In the genomic region with DNA sequence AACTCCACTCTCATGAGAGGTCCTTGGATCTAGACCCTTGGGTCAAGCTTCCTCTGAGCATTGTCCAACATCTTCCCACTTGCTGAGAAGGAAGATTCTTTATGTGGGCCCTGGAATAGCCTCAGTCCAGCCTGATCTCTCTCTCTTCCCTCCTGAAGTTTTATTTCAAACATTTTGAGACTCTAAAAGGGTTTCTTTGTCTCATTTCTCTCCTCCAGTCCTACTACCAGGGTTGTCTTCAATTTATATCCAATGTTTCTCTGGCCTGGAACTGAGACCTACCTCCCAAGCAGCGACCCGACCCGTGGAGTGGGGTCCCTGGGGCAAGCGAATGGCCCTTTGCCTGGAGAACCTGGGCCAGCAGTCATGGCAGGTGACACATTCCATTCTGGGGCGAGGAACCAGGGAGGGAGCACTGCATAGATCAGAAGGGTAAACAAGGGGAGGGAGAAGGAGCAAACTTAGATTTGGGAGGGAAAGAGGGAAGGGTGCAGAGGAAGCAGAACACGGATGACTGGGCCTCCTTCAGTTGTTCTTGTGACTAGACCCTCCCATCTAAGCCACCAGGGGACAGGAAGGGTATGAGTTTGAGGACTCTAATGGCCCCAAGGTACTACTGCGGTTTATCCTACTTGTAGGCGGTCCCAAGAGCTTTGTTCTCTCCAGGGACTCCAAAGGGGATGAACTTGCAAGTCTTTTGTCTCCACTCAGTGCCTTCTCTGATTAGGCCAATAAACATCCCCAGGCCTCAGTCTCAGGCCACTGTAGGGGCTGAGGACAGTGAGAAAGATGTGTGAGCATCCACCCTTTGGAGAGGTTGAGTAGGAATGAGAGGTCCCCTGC, we compare ENCODE assay signal across 31 cellular contexts. TPM values are rescaled to one million over a fixed set of nuclear protein-coding genes. Genes with fewer than 3 reads are reported as not detected.
"Had no signal": no experiment of that assay in that cellular context is flagged by ENCODE, and none has a peak within 500 bp of the region (broad histone marks: within the 10 kb centered on the region; RNA-seq: fewer than 3 reads in every experiment).

No MANE protein-coding gene starts in this region.

- H3K4me1 ChIP-seq: adrenal gland, body of pancreas, breast epithelium, SJSA1 had no signal

- ATAC-seq: activated CD8-positive, alpha-beta T cell treated with anti-CD3 and anti-CD28 coated beads for 36 hours; activated naive CD4-positive, alpha-beta T cell treated with anti-CD3 and anti-CD28 coated beads, Interleukin-2, amount 50 U/mL, for 72 hours; activated T-cell treated with anti-CD3 and anti-CD28 coated beads, Interleukin-2, amount 50 U/mL, for 4 hours; body of pancreas; Panc1 had no signal

- H3K36me3 ChIP-seq: adrenal gland, breast epithelium, SJSA1 had no signal

- H3K9ac ChIP-seq: KMS-11, SK-N-SH had no signal

- H3K9me2 ChIP-seq: SK-N-SH had no signal

- DNase-seq: activated CD4-positive, alpha-beta T cell treated with anti-CD3 and anti-CD28 coated beads, Interleukin-2, amount 10 ng/mL, durations not matched to agents 24 days and 14 days; activated CD4-positive, alpha-beta T cell treated with anti-CD3 and anti-CD28 coated beads, Interleukin-2, amount 50 U/mL, for 4 hours; activated CD8-positive, alpha-beta T cell treated with anti-CD3 and anti-CD28 coated beads for 36 hours; activated gamma-delta T cell treated with Interleukin-2 at 50 U/mL for 16 hours; activated naive CD4-positive, alpha-beta T cell treated with anti-CD3 and anti-CD28 coated beads for 36 hours; activated T-cell treated with anti-CD3 and anti-CD28 coated beads for 4 hours; activated T-cell treated with anti-CD3 and anti-CD28 coated beads, Interleukin-2, amount 50 U/mL, for 4 hours; adrenal gland; body of pancreas; caudate nucleus; cerebellar nuclear complex; NCI-H1105; NCI-H1417 treated with DMSO at 0.1 percent for 48 hours; NCI-H187 treated with DMSO at 0.1 percent for 48 hours; NCI-H2081; NCI-H2171 treated with DMSO at 0.1 percent for 48 hours; NCI-H2227 treated with DMSO at 0.1 percent for 48 hours; NCI-H446 treated with DMSO at 0.1 percent for 48 hours; NCI-H524; NCI-H69; RPMI8226; SHP77 treated with DMSO at 0.1 percent for 48 hours; SK-N-SH had no signal

- H3K27ac ChIP-seq: adrenal gland, body of pancreas, breast epithelium, KMS-11, SJSA1 had no signal

- H3K9me3 ChIP-seq: adrenal gland, body of pancreas, breast epithelium, SJSA1, SK-N-SH had no signal

- H3K4me3 ChIP-seq: adrenal gland, body of pancreas, breast epithelium, SJSA1 had no signal

- H3K4me2 ChIP-seq: KMS-11, SK-N-SH had no signal

- H3K27me3 ChIP-seq: body of pancreas had no signal

RNA-seq across cellular contexts. Expression of gene PRAME, which starts 14.2 kb away (rescaled TPM):
- total RNA-seq: activated CD4-positive, alpha-beta T cell treated with anti-CD3 and anti-CD28 coated beads, Interleukin-2, amount 10 ng/mL, durations not matched to agents 24 days and 14 days; activated CD8-positive, alpha-beta T cell treated with anti-CD3 and anti-CD28 coated beads for 36 hours; activated naive CD4-positive, alpha-beta T cell treated with anti-CD3 and anti-CD28 coated beads for 36 hours; activated T-helper 1 cell treated with anti-CD3 and anti-CD28 coated beads, Interleukin-12 subunit alpha, Interleukin-12 subunit beta, Interleukin-2, Interleukin-4 antibody, amounts not matched to agents 30 ng/mL and 10 ng/mL and 1 ng/mL, durations not matched to agents 14 hours and 24 hours and 36 hours; astrocyte; body of pancreas; LHCN-M2 had no signal

RNA-seq across cellular contexts. Expression of gene ZNF280A, which starts 53.2 kb away (rescaled TPM):
- total RNA-seq: activated CD4-positive, alpha-beta T cell treated with anti-CD3 and anti-CD28 coated beads, Interleukin-2, amount 10 ng/mL, durations not matched to agents 24 days and 14 days; activated CD8-positive, alpha-beta T cell treated with anti-CD3 and anti-CD28 coated beads for 36 hours; activated naive CD4-positive, alpha-beta T cell treated with anti-CD3 and anti-CD28 coated beads for 36 hours; activated naive CD4-positive, alpha-beta T cell treated with anti-CD3 and anti-CD28 coated beads, Interleukin-2, amount 50 U/mL, for 72 hours; activated T-cell treated with anti-CD3 and anti-CD28 coated beads, Interleukin-2, amount 50 U/mL, for 4 hours; activated T-helper 1 cell treated with anti-CD3 and anti-CD28 coated beads, Interleukin-12 subunit alpha, Interleukin-12 subunit beta, Interleukin-2, Interleukin-4 antibody, amounts not matched to agents 30 ng/mL and 10 ng/mL and 1 ng/mL, durations not matched to agents 14 hours and 24 hours and 36 hours; body of pancreas; breast epithelium; LHCN-M2 had no signal
